ENCODE assay signal across 10 cellular contexts in genomic region chr7:94223375-94224084, GRCh38.
DNase-seq lines count a peak whose midpoint lies in the region; ATAC-seq and TF ChIP-seq lines count a peak whose summit lies in the region.
"Had no signal": no experiment of that assay in that cellular context is flagged by ENCODE, and none has a peak within 500 bp of the region (broad histone marks: within the 10 kb centered on the region; RNA-seq: fewer than 3 reads in every experiment).

No MANE protein-coding gene starts in this region.

- H4K5ac ChIP-seq in IMR-90 (ENCODE audit: low read depth, low read length) = peak overlapping the region; percentile 77

- ATAC-seq in IMR-90 (ENCODE audit: low read depth) (peak; percentile 97), left lung (peak; percentile 73)

- no peaks in the 10 kb centered on the region for H3K9me1 ChIP-seq in IMR-90 (ENCODE audit: insufficient read depth, low read length)

- no peak overlapping the region; the same call in 1 of the 2 replicates for H2BK120ac ChIP-seq in IMR-90 (ENCODE audit: low read depth, low read length)

- H3K4me1 ChIP-seq in IMR-90 (ENCODE audit: control insufficient read depth, insufficient read depth, low read length) (peaks cover 5% of the 10 kb centered on the region), left lung (no peaks in the 10 kb centered on the region)
- H3K4me1 ChIP-seq: right lobe of liver had no signal

- 0 out of 2 replicates have a peak, but pooled peaks have one; percentile 39 for TF ChIP-seq POLR2A in IMR-90 (IDR thresholded peaks at IDR 0.05; ENCODE audit: low read depth, low read length)

- no peak overlapping the region for H2BK5ac ChIP-seq in IMR-90 (ENCODE audit: low read depth, low read length, poor library complexity, severe bottlenecking)

- H3K56ac ChIP-seq in IMR-90 (ENCODE audit: extremely low read depth, insufficient read depth, low read length) = 0 out of 2 replicates have a peak overlapping the region, but pooled peaks have one; percentile 25

- peak overlapping the region; percentile 51; the same call in 1 of the 2 replicates for H3K9ac ChIP-seq in IMR-90 (ENCODE audit: low read depth, low read length)
- H3K9ac ChIP-seq: KMS-11 had no signal

- no peaks in the 10 kb centered on the region for H3K36me3 ChIP-seq in IMR-90 (ENCODE audit: control insufficient read depth, insufficient read depth, low read length)
- no peaks in the 10 kb centered on the region for H3K36me3 ChIP-seq in left lung
- H3K36me3 ChIP-seq: right lobe of liver had no signal

- H2AK9ac ChIP-seq in IMR-90 (replicated peaks; ENCODE audit: low read depth, low read length, poor library complexity) = no peak overlapping the region

- dilution Hi-C loops in IMR-90 (cut with HindIII; ENCODE audit: low sequenced_read_pairs, unreplicated experiment) = no loop called here

- in situ Hi-C loops in IMR-90 (cut with MboI; ENCODE audit: low sequenced_read_pairs) (loop anchor here (10.0 to 25.0 kb wide), 2 partner anchors 509 to 986 kb away; partner anchors contain the start of genes HEPACAM2 and VPS50), KBM-7 (cut with MboI; ENCODE audit: low pct_unique_long_range_greater_than_20kb, low sequenced_read_pairs) (no loop called here)

- H3K4me3 ChIP-seq in IMR-90 (ENCODE audit: insufficient read depth, low read depth, low read length) = no peak overlapping the region
- H3K4me3 ChIP-seq in WI38 (ENCODE audit: low read depth, low read length) = no peak overlapping the region
- no peak overlapping the region for H3K4me3 ChIP-seq in left lung
- H3K4me3 ChIP-seq: right lobe of liver had no signal

- peak overlapping the region in 1 of 2 experiments; percentile 32; a peak in 1 of 4 replicates for H4K8ac ChIP-seq in IMR-90 (ENCODE audit: low read depth in 2 of 2, low read length in 2 of 2)

- TF ChIP-seq RAD21 in IMR-90 (IDR thresholded peaks at IDR 0.05; ENCODE audit: low read length) = peak; percentile 92

- peak overlapping the region; percentile 29 for H3K4ac ChIP-seq in IMR-90 (ENCODE audit: low read depth, low read length)

- BruUV-seq in IMR-90 (replicated peaks; lab: Mats Ljungman, UMichigan) = no TSS peak

- H2AK5ac ChIP-seq in IMR-90 (ENCODE audit: low read depth, low read length) = no peak overlapping the region

- 0% methylated on average over 1 of the region's 6 CpGs; no CpG with 5 or more reads in 1 of the 2 experiments for WGBS in IMR-90 (ENCODE audit: extremely low coverage in 2 of 2, insufficient read length in 1 of 2), 2 experiments

- H4K20me1 ChIP-seq in IMR-90 (ENCODE audit: insufficient read depth, low read length) = no peaks in the 10 kb centered on the region

- DNase-seq in ELF-1 (ENCODE audit: low read depth, low spot score) = peak; percentile 82
- DNase-seq in IMR-90 = peak; percentile 69
- no peak for DNase-seq in left lung
- no peak for DNase-seq in activated CD4-positive, CD25-positive, alpha-beta regulatory T cell treated with anti-CD3 and anti-CD28 coated beads, Interleukin-2, amount 50 U/mL, for 72 hours
- DNase-seq in activated CD4-positive, alpha-beta T cell treated with anti-CD3 and anti-CD28 coated beads for 48 hours = no peak
- DNase-seq in stimulated activated CD4-positive, alpha-beta T cell treated with anti-CD3 and anti-CD28 coated beads, Interleukin-15, amount 100 ng/mL, for 24 hours = no peak
- DNase-seq in KBM-7 = no peak
- DNase-seq: right lobe of liver had no signal

- peak overlapping the region; percentile 90 for H2AFZ ChIP-seq in IMR-90 (replicated peaks; ENCODE audit: low read length, poor library complexity)

- H2BK20ac ChIP-seq in IMR-90 (ENCODE audit: low read depth, low read length) = peak overlapping the region; percentile 35; the same call in 1 of the 2 replicates

- intact Hi-C loops in IMR-90 (cut with micrococcal nuclease) = loop anchor here (1.0 to 10.0 kb wide), 10 partner anchors 135 to 1049 kb away; partner anchors contain the start of genes BET1 and GNG11
- intact Hi-C loops in left lung (cut with DNase I) = no loop called here

- no peaks in the 10 kb centered on the region for H3K9me3 ChIP-seq in IMR-90 (ENCODE audit: control insufficient read depth, insufficient read depth, low read length)
- no peaks in the 10 kb centered on the region for H3K9me3 ChIP-seq in left lung
- H3K9me3 ChIP-seq: right lobe of liver had no signal

- peak overlapping the region; percentile 75 for H3K4me2 ChIP-seq in IMR-90 (ENCODE audit: low read depth, low read length)
- H3K4me2 ChIP-seq: KMS-11 had no signal

- peak; percentile 86 for TF ChIP-seq CTCF in IMR-90 (conservative IDR thresholded peaks at IDR 0.05; ENCODE audit: low read depth, low read length)
- TF ChIP-seq CTCF in WI38 (IDR thresholded peaks at IDR 0.05; ENCODE audit: low read depth, low read length) = peak; percentile 65
- TF ChIP-seq CTCF in left lung (IDR thresholded peaks at IDR 0.05) = no peak

- H4K91ac ChIP-seq in IMR-90 (ENCODE audit: insufficient read depth, low read depth, low read length) = peak overlapping the region; percentile 16; the same call in 1 of the 2 replicates

- H3K14ac ChIP-seq in IMR-90 (replicated peaks; ENCODE audit: low read depth, low read length) = peak overlapping the region; percentile 64

- CTCF ChIA-PET in IMR-90 (lab: Yijun Ruan, JAX) = interaction anchor here (0.7 to 1.2 kb wide), 4 partner anchors 94 to 424 kb away, joined by 3 to 8 read pairs (median 4); no protein-coding TSS in a partner anchor

- H3K23ac ChIP-seq in IMR-90 (ENCODE audit: low read depth, low read length) = no peak overlapping the region

- H3K27me3 ChIP-seq in IMR-90 (ENCODE audit: control insufficient read depth, insufficient read depth, low read length) = no peaks in the 10 kb centered on the region
- H3K27me3 ChIP-seq in left lung = no peaks in the 10 kb centered on the region
- H3K27me3 ChIP-seq: right lobe of liver had no signal

- H3K27ac ChIP-seq in IMR-90 (ENCODE audit: insufficient read depth, low read length) (no peak overlapping the region), left lung (no peak overlapping the region)
- H3K27ac ChIP-seq: KMS-11, right lobe of liver had no signal

- peak overlapping the region; percentile 70; the same call in 1 of the 3 replicates for H2BK15ac ChIP-seq in IMR-90 (ENCODE audit: low read depth, low read length)

- H3K18ac ChIP-seq in IMR-90 (ENCODE audit: low read depth, low read length) = peak overlapping the region; percentile 72

- POLR2A ChIA-PET in IMR-90 (lab: Charles Lee; ENCODE audit: unreplicated experiment) = no interaction called here

- H3K79me1 ChIP-seq in IMR-90 (ENCODE audit: low read depth in 1 of 2, low read length in 2 of 2) = no peaks in the 10 kb centered on the region

TF ChIP-seq in IMR-90, 13 proteins besides CTCF, POLR2A, EP300 and RAD21:
- TF ChIP-seq SMC3 (IDR thresholded peaks at IDR 0.05; ENCODE audit: low read depth, low read length) = peak; percentile 86
- TF ChIP-seq MAZ (IDR thresholded peaks at IDR 0.05; ENCODE audit: borderline replicate concordance, low read depth, low read length) = no peak
TF ChIP-seq in IMR-90: peak in this region for 1.

Comparison
In these comparisons a context has a peak if more than half of its experiments do, and no peak if none do; other contexts are left out.
1. DNase-seq: peak in ELF-1 (single experiment) and IMR-90 (single experiment); none in left lung (0 of 2), activated CD4-positive, CD25-positive, alpha-beta regulatory T cell treated with anti-CD3 and anti-CD28 coated beads, Interleukin-2, amount 50 U/mL, for 72 hours (single experiment), activated CD4-positive, alpha-beta T cell treated with anti-CD3 and anti-CD28 coated beads for 48 hours (single experiment), stimulated activated CD4-positive, alpha-beta T cell treated with anti-CD3 and anti-CD28 coated beads, Interleukin-15, amount 100 ng/mL, for 24 hours (single experiment) and KBM-7 (single experiment).
2. CTCF ChIP-seq: peak in IMR-90 (single experiment) and WI38 (single experiment); none in left lung (0 of 2).